Comparison of ENCODE assay signal across 8 cellular contexts in genomic region chr6:73694711-73695411, GRCh38. TPM values are rescaled to one million over a fixed set of nuclear protein-coding genes. Genes with fewer than 3 reads are reported as not detected.
DNase-seq lines count a peak whose midpoint lies in the region; ATAC-seq, FAIRE-seq and TF ChIP-seq lines count a peak whose summit lies in the region.

No MANE protein-coding gene starts in this region.

- no peaks in the 10 kb centered on the region for H3K79me2 ChIP-seq in HepG2 (ENCODE audit: insufficient read depth, low read length)

- H3K27me3 ChIP-seq in HepG2 (ENCODE audit: control insufficient read depth in 1 of 2, insufficient read depth in 2 of 2, low read length in 2 of 2) (peaks cover 0 to 9% of the 10 kb centered on the region in 2 experiments; a peak in 2 of 5 replicates), right lobe of liver (no peaks in the 10 kb centered on the region), layer of hippocampus (ENCODE audit: control insufficient read depth, insufficient read depth, low read length) (no peaks in the 10 kb centered on the region), vagina (no peaks in the 10 kb centered on the region)

- H3K4me3 ChIP-seq in HepG2 (replicated peaks in 1 of 3; ENCODE audit: insufficient read depth in 1 of 3, low read depth in 2 of 3, low read length in 3 of 3) (peak overlapping the region in 2 of 3 experiments; percentile 12 to 72; a peak in 1 of 6 replicates), right lobe of liver (no peak overlapping the region), astrocyte of the cerebellum (ENCODE audit: low read depth, low read length) (peak overlapping the region; percentile 51), vagina (peak overlapping the region; percentile 61 to 65)

- TF ChIP-seq EP300 in HepG2 (IDR thresholded peaks at IDR 0.05; ENCODE audit: low read depth in 2 of 2, low read length in 2 of 2) (no peak), HepG2 (CRISPR knock-in tag; IDR thresholded peaks at IDR 0.05; ENCODE audit: borderline replicate concordance) (no peak)

- no peak for DNase-seq in HepG2 (ENCODE audit: low spot score)
- no peak for DNase-seq in right lobe of liver
- no peak for DNase-seq in astrocyte of the cerebellum (ENCODE audit: low read depth)
- DNase-seq in vagina (ENCODE audit: extremely low spot score in 2 of 2) = no peak

- CTCF ChIA-PET in HepG2 (lab: Yijun Ruan, JAX; ENCODE audit: low intra/inter-chr PET ratio, low total read pairs) = no interaction called here

- TF ChIP-seq CTCF in HepG2 (CRISPR knock-in tag; IDR thresholded peaks at IDR 0.05) (no peak), right lobe of liver (IDR thresholded peaks at IDR 0.05) (no peak), astrocyte of the cerebellum (IDR thresholded peaks at IDR 0.05; ENCODE audit: low read depth, low read length, missing control alignments) (no peak), vagina (IDR thresholded peaks at IDR 0.05) (no peak)

- peak; percentile 42 for ATAC-seq in HepG2
- no peak for ATAC-seq in right lobe of liver
- no peak for ATAC-seq in GM19328 (IDR thresholded peaks at IDR 0.05; ENCODE audit: unreplicated experiment)
- ATAC-seq in GM21619 (IDR thresholded peaks at IDR 0.05; ENCODE audit: unreplicated experiment) = no peak
- ATAC-seq in GM18909 (IDR thresholded peaks at IDR 0.05; ENCODE audit: poor library complexity, unreplicated experiment) = no peak

- no peak overlapping the region for H3K9ac ChIP-seq in HepG2 (ENCODE audit: insufficient read depth, low read depth, low read length)

- in situ Hi-C loops in HepG2 (cut with HindIII; ENCODE audit: extremely low pct_ligation_motif_present, low pct_unique_long_range_greater_than_20kb) (no loop called here), astrocyte of the cerebellum (cut with HindIII; ENCODE audit: low sequenced_read_pairs) (no loop called here)

- H3K36me3 ChIP-seq in HepG2 (replicated peaks in 1 of 2; ENCODE audit: control insufficient read depth in 1 of 2, insufficient read depth in 2 of 2, low read length in 2 of 2) (no peaks in the 10 kb centered on the region), right lobe of liver (no peaks in the 10 kb centered on the region), vagina (no peaks in the 10 kb centered on the region)

- no peak for TF ChIP-seq POLR2A in HepG2 (IDR thresholded peaks at IDR 0.05; ENCODE audit: insufficient read depth in 1 of 2, low read depth in 2 of 2, low read length in 2 of 2)
- no peak for TF ChIP-seq POLR2A in right lobe of liver (IDR thresholded peaks at IDR 0.05)
- no peak for TF ChIP-seq POLR2A in vagina (IDR thresholded peaks at IDR 0.05)

- H3K27ac ChIP-seq in HepG2 (ENCODE audit: extremely low read length, insufficient read depth, low read length) (no peak overlapping the region), right lobe of liver (no peak overlapping the region), layer of hippocampus (ENCODE audit: low read depth, low read length) (peak overlapping the region; percentile 60), vagina (peak overlapping the region; percentile 87)

- WGBS in HepG2 (ENCODE audit: low lambda C conversion rate) = 20% methylated on average over 5 of the region's 5 CpGs
- WGBS in right lobe of liver (ENCODE audit: insufficient coverage, low coverage, low lambda C conversion rate, missing lambda C conversion rate) = 49% methylated on average over 5 of the region's 5 CpGs

- H3K4me1 ChIP-seq in HepG2 (ENCODE audit: insufficient read depth, low read length) (peaks cover 23% of the 10 kb centered on the region), right lobe of liver (peaks cover 0 to 5% (median 0%) of the 10 kb centered on the region in 4 donors), vagina (peaks cover 23% of the 10 kb centered on the region)

- H3K9me3 ChIP-seq in HepG2 (ENCODE audit: low read length) (no peaks in the 10 kb centered on the region), right lobe of liver (no peaks in the 10 kb centered on the region), vagina (no peaks in the 10 kb centered on the region)

- H2AFZ ChIP-seq in HepG2 (ENCODE audit: low read length) = peak overlapping the region; percentile 47

- FAIRE-seq in HepG2 (lab: Jason Lieb, UNC) = no peak

- POLR2A ChIA-PET in HepG2 (lab: Yijun Ruan, JAX) = interaction anchor here (1.1 to 1.4 kb wide), 2 partner anchors 42 to 175 kb away, joined by 3 to 4 read pairs; no protein-coding TSS in a partner anchor

- H3K4me2 ChIP-seq in HepG2 (ENCODE audit: low read depth, low read length) = peak overlapping the region; percentile 89

- TF ChIP-seq RAD21 in HepG2 (CRISPR knock-in tag; IDR thresholded peaks at IDR 0.05) = no peak

- intact Hi-C loops in HepG2 (cut with micrococcal nuclease; ENCODE audit: unreplicated experiment) = no loop called here
- intact Hi-C loops in right lobe of liver (cut with DNase I) = no loop called here
- intact Hi-C loops in vagina (cut with DNase I) = loop anchor here (5.0 kb wide), 1 partner anchor 547 kb away; no protein-coding TSS in a partner anchor

- no TSS peak for BruUV-seq in HepG2 (replicated peaks; lab: Mats Ljungman, UMichigan)

- H4K20me1 ChIP-seq in HepG2 (ENCODE audit: insufficient read depth, low read length) = no peaks in the 10 kb centered on the region

TF ChIP-seq in HepG2, 621 proteins besides CTCF, POLR2A, EP300 and RAD21:
- TF ChIP-seq SP1 (IDR thresholded peaks at IDR 0.05) (no peak), SP1 (CRISPR knock-in tag; IDR thresholded peaks at IDR 0.05) (no peak)

RNA-seq across cellular contexts. Expression of gene CD109, which starts 1.1 kb away (rescaled TPM):
- 0.52 and 0.93 TPM in 2 replicates for total RNA-seq in HepG2 (2016; rRNA removed; fragmentation: Illumina TruSeq; extraction: Trizol)
- 0.10 and 0.18 TPM in 2 replicates for total RNA-seq in HepG2 (2016; cell fraction: cytosol; rRNA removed; fragmentation: Illumina TruSeq; extraction: Trizol; ENCODE audit: low read depth)
- 0.70 and 0.82 TPM in 2 replicates for total RNA-seq in HepG2 (2016; cell fraction: insoluble cytoplasmic fraction; rRNA removed; fragmentation: Illumina TruSeq; extraction: Trizol)
- total RNA-seq in HepG2 (2016; cell fraction: membrane; rRNA removed; fragmentation: Illumina TruSeq; extraction: Trizol) = 0.17 and 0.25 TPM in 2 replicates
- 2.2 and 2.4 TPM in 2 replicates for total RNA-seq in HepG2 (2016; cell fraction: nucleus; rRNA removed; fragmentation: Illumina TruSeq; extraction: Trizol)
- polyA plus RNA-seq in HepG2 (2011; rRNA removed) = 1.7 and 2.1 TPM in 2 replicates
- 0.98 and 1.5 TPM in 2 replicates for polyA plus RNA-seq in HepG2 (2011; cell fraction: cytosol; rRNA removed)
- polyA plus RNA-seq in HepG2 (2011; cell fraction: nucleus; rRNA removed) = 0.93 and 1.00 TPM in 2 replicates
- polyA plus RNA-seq in HepG2 (2012) = 1.0 and 1.1 TPM in 2 replicates
- 0.01 and 0.02 TPM in 2 replicates for polyA plus RNA-seq in HepG2 (2016; cell fraction: cytosol; fragmentation: Illumina TruSeq; extraction: Trizol; ENCODE audit: low read depth)
- polyA plus RNA-seq in HepG2 (2016; cell fraction: insoluble cytoplasmic fraction; fragmentation: Illumina TruSeq; extraction: Trizol; ENCODE audit: low read depth) = 0.32 and 0.53 TPM in 2 replicates
- polyA plus RNA-seq in HepG2 (2016; cell fraction: membrane; fragmentation: Illumina TruSeq; extraction: Trizol; ENCODE audit: low read depth) = 0.07 and 0.09 TPM in 2 replicates
- polyA plus RNA-seq in HepG2 (2016; cell fraction: nucleus; fragmentation: Illumina TruSeq; extraction: Trizol; ENCODE audit: insufficient read depth, low read depth) = 1.1 and 1.2 TPM in 2 replicates
- polyA minus RNA-seq in HepG2 (2011; rRNA and poly(A)+ RNA removed; ENCODE audit: low replicate concordance) = 1.7 and 14.6 TPM in 2 replicates
- 2.8 and 4.2 TPM in 2 replicates for polyA minus RNA-seq in HepG2 (2011; cell fraction: cytosol; rRNA and poly(A)+ RNA removed)
- 4.1 and 4.4 TPM in 2 replicates for polyA minus RNA-seq in HepG2 (2011; cell fraction: nucleus; rRNA and poly(A)+ RNA removed)
- total RNA-seq in right lobe of liver = 1 to 10 TPM in 3 of 6 experiments, under 1 TPM in 3; 0.35 to 8.4 (median 2.8) TPM
- total RNA-seq in vagina = 29.0 TPM

RNA-seq across cellular contexts. Expression of gene SLC17A5, which starts 41.1 kb away (rescaled TPM):
- total RNA-seq in HepG2 (2016; rRNA removed; fragmentation: Illumina TruSeq; extraction: Trizol) (13.6 and 20.5 TPM in 2 replicates), right lobe of liver (10 to 100 TPM; 12.8 to 23.9 (median 15.2) TPM), vagina (10.1 TPM)
- 3.7 and 4.7 TPM in 2 replicates for total RNA-seq in HepG2 (2016; cell fraction: cytosol; rRNA removed; fragmentation: Illumina TruSeq; extraction: Trizol; ENCODE audit: low read depth)
- 13.3 and 21.0 TPM in 2 replicates for total RNA-seq in HepG2 (2016; cell fraction: insoluble cytoplasmic fraction; rRNA removed; fragmentation: Illumina TruSeq; extraction: Trizol)
- total RNA-seq in HepG2 (2016; cell fraction: membrane; rRNA removed; fragmentation: Illumina TruSeq; extraction: Trizol) = 9.9 and 11.7 TPM in 2 replicates
- total RNA-seq in HepG2 (2016; cell fraction: nucleus; rRNA removed; fragmentation: Illumina TruSeq; extraction: Trizol) = 16.3 and 20.4 TPM in 2 replicates
- polyA plus RNA-seq in HepG2 (2011; rRNA removed) = 13.3 and 18.3 TPM in 2 replicates
- polyA plus RNA-seq in HepG2 (2011; cell fraction: cytosol; rRNA removed) = 12.6 and 15.5 TPM in 2 replicates
- 2.8 and 4.1 TPM in 2 replicates for polyA plus RNA-seq in HepG2 (2011; cell fraction: nucleus; rRNA removed)
- 10.0 and 11.8 TPM in 2 replicates for polyA plus RNA-seq in HepG2 (2012)
- polyA plus RNA-seq in HepG2 (2016; cell fraction: cytosol; fragmentation: Illumina TruSeq; extraction: Trizol; ENCODE audit: low read depth) = 1.8 and 2.4 TPM in 2 replicates
- polyA plus RNA-seq in HepG2 (2016; cell fraction: insoluble cytoplasmic fraction; fragmentation: Illumina TruSeq; extraction: Trizol; ENCODE audit: low read depth) = 10.8 and 11.9 TPM in 2 replicates
- 5.8 and 6.1 TPM in 2 replicates for polyA plus RNA-seq in HepG2 (2016; cell fraction: membrane; fragmentation: Illumina TruSeq; extraction: Trizol; ENCODE audit: low read depth)
- 19.5 and 20.0 TPM in 2 replicates for polyA plus RNA-seq in HepG2 (2016; cell fraction: nucleus; fragmentation: Illumina TruSeq; extraction: Trizol; ENCODE audit: insufficient read depth, low read depth)
- polyA minus RNA-seq in HepG2 (2011; rRNA and poly(A)+ RNA removed; ENCODE audit: low replicate concordance) = 13.3 and 27.2 TPM in 2 replicates
- polyA minus RNA-seq in HepG2 (2011; cell fraction: cytosol; rRNA and poly(A)+ RNA removed) = 13.9 and 15.0 TPM in 2 replicates
- polyA minus RNA-seq in HepG2 (2011; cell fraction: nucleus; rRNA and poly(A)+ RNA removed) = 10.9 and 14.3 TPM in 2 replicates

Comparison
In these comparisons a context has a peak if more than half of its experiments do, and no peak if none do; other contexts are left out.
1. H3K4me3 ChIP-seq: peak in HepG2 (2 of 3), astrocyte of the cerebellum (single experiment) and vagina (2 of 2); none in right lobe of liver (0 of 3).
2. H3K27ac ChIP-seq: peak in layer of hippocampus (single experiment) and vagina (single experiment); none in HepG2 (single experiment) and right lobe of liver (0 of 3).